ENCODE assay signal across 13 cellular contexts in genomic region chr4:151204925-151205524, GRCh38.
DNase-seq lines count a peak whose midpoint lies in the region; ATAC-seq and TF ChIP-seq lines count a peak whose summit lies in the region.
"Had no signal": no experiment of that assay in that cellular context is flagged by ENCODE, and none has a peak within 500 bp of the region (broad histone marks: within the 10 kb centered on the region; RNA-seq: fewer than 3 reads in every experiment).

No MANE protein-coding gene starts in this region.

- no peak overlapping the region for H2AK5ac ChIP-seq in IMR-90 (ENCODE audit: low read depth, low read length)

- H3K4me2 ChIP-seq in IMR-90 (ENCODE audit: low read depth, low read length) = no peak overlapping the region

- H3K36me3 ChIP-seq in IMR-90 (ENCODE audit: control insufficient read depth, insufficient read depth, low read length) (no peaks in the 10 kb centered on the region), right lobe of liver (no peaks in the 10 kb centered on the region)

- CTCF ChIA-PET in IMR-90 (lab: Yijun Ruan, JAX) = no interaction called here

- no peak overlapping the region for H3K23ac ChIP-seq in IMR-90 (ENCODE audit: low read depth, low read length)

- no peak overlapping the region for H3K9ac ChIP-seq in IMR-90 (ENCODE audit: low read depth, low read length)

- H3K18ac ChIP-seq in IMR-90 (ENCODE audit: low read depth, low read length) = peak overlapping the region; percentile 49; the same call in 1 of the 2 replicates

- no peak overlapping the region for H2BK120ac ChIP-seq in IMR-90 (ENCODE audit: low read depth, low read length)

- no peak overlapping the region for H2BK5ac ChIP-seq in IMR-90 (ENCODE audit: low read depth, low read length, poor library complexity, severe bottlenecking)

- peak overlapping the region; percentile 43; the same call in 1 of the 2 replicates for H2BK20ac ChIP-seq in IMR-90 (ENCODE audit: low read depth, low read length)

- H3K4me3 ChIP-seq in IMR-90 (ENCODE audit: insufficient read depth, low read depth, low read length) (no peak overlapping the region), right lobe of liver (no peak overlapping the region)

- TF ChIP-seq POLR2A in IMR-90 (IDR thresholded peaks at IDR 0.05; ENCODE audit: low read depth, low read length) (no peak), right lobe of liver (IDR thresholded peaks at IDR 0.05) (peak; percentile 50)

- dilution Hi-C loops in IMR-90 (cut with HindIII; ENCODE audit: low sequenced_read_pairs, unreplicated experiment) = no loop called here

- no peak overlapping the region for H4K8ac ChIP-seq in IMR-90 (ENCODE audit: low read depth in 2 of 2, low read length in 2 of 2)

- in situ Hi-C loops in IMR-90 (cut with MboI; ENCODE audit: low sequenced_read_pairs) = no loop called here

- no peak overlapping the region for H3K56ac ChIP-seq in IMR-90 (ENCODE audit: extremely low read depth, insufficient read depth, low read length)

- no CpG with 5 or more reads among the region's 10 CpGs for WGBS in IMR-90 (ENCODE audit: extremely low coverage in 2 of 2, insufficient read length in 1 of 2), 2 experiments
- 58% methylated on average over 10 of the region's 10 CpGs for WGBS in right lobe of liver (ENCODE audit: insufficient coverage, low coverage, low lambda C conversion rate, missing lambda C conversion rate)

- H4K5ac ChIP-seq in IMR-90 (ENCODE audit: low read depth, low read length) = peak overlapping the region; percentile 58; the same call in 1 of the 2 replicates

- no peak overlapping the region for H2AFZ ChIP-seq in IMR-90 (replicated peaks; ENCODE audit: low read length, poor library complexity)

- BruUV-seq in IMR-90 (replicated peaks; lab: Mats Ljungman, UMichigan) = no TSS peak

- POLR2A ChIA-PET in IMR-90 (lab: Charles Lee; ENCODE audit: unreplicated experiment) = no interaction called here

- no peaks in the 10 kb centered on the region; a peak in 1 of 4 replicates for H3K79me1 ChIP-seq in IMR-90 (ENCODE audit: low read depth in 1 of 2, low read length in 2 of 2)

- no peak overlapping the region for H3K14ac ChIP-seq in IMR-90 (replicated peaks; ENCODE audit: low read depth, low read length)

- no peak overlapping the region for H4K91ac ChIP-seq in IMR-90 (ENCODE audit: insufficient read depth, low read depth, low read length)

- no peak for TF ChIP-seq RAD21 in IMR-90 (IDR thresholded peaks at IDR 0.05; ENCODE audit: low read length)

- H2BK15ac ChIP-seq in IMR-90 (ENCODE audit: low read depth, low read length) = no peak overlapping the region

- H3K4ac ChIP-seq in IMR-90 (ENCODE audit: low read depth, low read length) = no peak overlapping the region

- H3K27ac ChIP-seq in IMR-90 (ENCODE audit: insufficient read depth, low read length) (no peak overlapping the region), right lobe of liver (peak overlapping the region in 2 of 3 donors; percentile 24 to 48)

- H3K27me3 ChIP-seq in IMR-90 (ENCODE audit: control insufficient read depth, insufficient read depth, low read length) (no peaks in the 10 kb centered on the region), right lobe of liver (no peaks in the 10 kb centered on the region)

- ATAC-seq in IMR-90 (ENCODE audit: low read depth) (no peak), right lobe of liver (peak; percentile 77 to 92 (median 88)), sciatic nerve (peak; percentile 78)

- H3K9me1 ChIP-seq in IMR-90 (ENCODE audit: insufficient read depth, low read length) = no peaks in the 10 kb centered on the region

- H3K9me3 ChIP-seq in IMR-90 (ENCODE audit: control insufficient read depth, insufficient read depth, low read length) = no peaks in the 10 kb centered on the region
- H3K9me3 ChIP-seq in right lobe of liver = no peaks in the 10 kb centered on the region

- TF ChIP-seq CTCF in IMR-90 (conservative IDR thresholded peaks at IDR 0.05; ENCODE audit: low read depth, low read length) = no peak
- no peak for TF ChIP-seq CTCF in right lobe of liver (IDR thresholded peaks at IDR 0.05)

- no peak for DNase-seq in IMR-90
- DNase-seq in dermis blood vessel endothelial cell = peak; percentile 36
- DNase-seq in right lobe of liver = peak; percentile 55 to 66 (median 62)
- no peak for DNase-seq in sciatic nerve (ENCODE audit: low spot score)
- no peak for DNase-seq in globus pallidus (ENCODE audit: low spot score)
- DNase-seq in NCI-H526 (lab: John Stamatoyannopoulos, UW) = no peak
- no peak for DNase-seq in NCI-H1436 treated with DMSO at 0.1 percent for 48 hours (lab: John Stamatoyannopoulos, UW)
- no peak for DNase-seq in NCI-H2081 (lab: John Stamatoyannopoulos, UW)
- DNase-seq: activated CD8-positive, alpha-beta memory T cell treated with anti-CD3 and anti-CD28 coated beads, Interleukin-2, amount 50 U/mL, for 4 hours; AML-193; effector CD4-positive, alpha-beta T cell; HCEC 1CT; NCI-H1048 had no signal

- H2AK9ac ChIP-seq in IMR-90 (replicated peaks; ENCODE audit: low read depth, low read length, poor library complexity) = no peak overlapping the region

- intact Hi-C loops in IMR-90 (cut with micrococcal nuclease) = no loop called here
- intact Hi-C loops in right lobe of liver (cut with DNase I) = no loop called here
- intact Hi-C loops in sciatic nerve (cut with DNase I) = no loop called here

- H3K4me1 ChIP-seq in IMR-90 (ENCODE audit: control insufficient read depth, insufficient read depth, low read length) = peaks cover 12% of the 10 kb centered on the region
- peaks cover 0 to 12% (median 4%) of the 10 kb centered on the region in 4 donors for H3K4me1 ChIP-seq in right lobe of liver

- H4K20me1 ChIP-seq in IMR-90 (ENCODE audit: insufficient read depth, low read length) = no peaks in the 10 kb centered on the region

TF ChIP-seq in IMR-90, 13 proteins besides CTCF, POLR2A, EP300 and RAD21:
- no peak for TF ChIP-seq USF2 (IDR thresholded peaks at IDR 0.05; ENCODE audit: low read depth, low read length)
- no peak for TF ChIP-seq RCOR1 (IDR thresholded peaks at IDR 0.05; ENCODE audit: insufficient replicate concordance, low read length)
- TF ChIP-seq RFX5 (IDR thresholded peaks at IDR 0.05; ENCODE audit: low read depth, low read length) = no peak
- TF ChIP-seq, protein P1, sequence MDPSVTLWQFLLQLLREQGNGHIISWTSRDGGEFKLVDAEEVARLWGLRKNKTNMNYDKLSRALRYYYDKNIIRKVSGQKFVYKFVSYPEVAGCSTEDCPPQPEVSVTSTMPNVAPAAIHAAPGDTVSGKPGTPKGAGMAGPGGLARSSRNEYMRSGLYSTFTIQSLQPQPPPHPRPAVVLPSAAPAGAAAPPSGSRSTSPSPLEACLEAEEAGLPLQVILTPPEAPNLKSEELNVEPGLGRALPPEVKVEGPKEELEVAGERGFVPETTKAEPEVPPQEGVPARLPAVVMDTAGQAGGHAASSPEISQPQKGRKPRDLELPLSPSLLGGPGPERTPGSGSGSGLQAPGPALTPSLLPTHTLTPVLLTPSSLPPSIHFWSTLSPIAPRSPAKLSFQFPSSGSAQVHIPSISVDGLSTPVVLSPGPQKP (IDR thresholded peaks at IDR 0.05; ENCODE audit: borderline replicate concordance, low read depth, low read length) = no peak
- TF ChIP-seq MXI1 (IDR thresholded peaks at IDR 0.05; ENCODE audit: borderline replicate concordance, low read depth, low read length) = no peak
TF ChIP-seq in IMR-90: peak in this region for 0.

Comparison
In these comparisons a context has a peak if more than half of its experiments do, and no peak if none do; other contexts are left out.
1. DNase-seq: peak in dermis blood vessel endothelial cell (single experiment) and right lobe of liver (3 of 3); none in IMR-90 (single experiment), sciatic nerve (single experiment), globus pallidus (single experiment), NCI-H526 (0 of 2), NCI-H1436 treated with DMSO at 0.1 percent for 48 hours (single experiment) and NCI-H2081 (0 of 2).